Comparison of ENCODE assay signal across 21 cellular contexts in the genomic region with DNA sequence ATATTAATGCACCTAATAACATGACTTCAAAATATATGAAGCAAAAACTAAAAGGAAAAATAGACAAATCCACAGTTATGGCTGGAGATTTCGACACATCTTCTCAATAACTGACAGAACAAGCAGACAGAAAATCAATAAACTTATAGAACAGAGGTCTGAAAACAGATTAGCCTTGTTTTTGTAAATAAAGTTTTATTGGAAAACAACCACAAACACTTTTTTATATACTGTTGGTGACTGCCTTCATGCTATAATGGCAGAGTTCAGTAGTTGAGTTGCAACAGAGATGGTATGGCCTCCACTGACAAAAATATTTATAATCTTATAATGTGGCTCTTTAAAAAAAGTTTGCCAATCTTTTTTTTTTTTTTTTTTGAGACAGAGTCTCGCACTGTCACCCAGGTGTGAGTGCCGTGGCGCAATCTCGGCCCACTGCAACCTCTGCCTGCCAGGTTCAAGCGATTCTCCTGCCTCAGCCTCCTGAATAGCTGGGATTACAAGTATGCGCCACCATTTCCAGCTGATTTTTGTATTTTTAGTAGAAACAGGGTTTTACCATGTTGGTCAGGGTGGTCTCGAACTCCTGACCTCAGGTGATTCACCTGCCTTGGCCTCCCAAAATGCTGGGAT. TPM values are rescaled to one million over a fixed set of nuclear protein-coding genes. Genes with fewer than 3 reads are reported as not detected.
DNase-seq lines count a peak whose midpoint lies in the region; ATAC-seq, FAIRE-seq and TF ChIP-seq lines count a peak whose summit lies in the region.
"Had no signal": no experiment of that assay in that cellular context is flagged by ENCODE, and none has a peak within 500 bp of the region (broad histone marks: within the 10 kb centered on the region; RNA-seq: fewer than 3 reads in every experiment).

No MANE protein-coding gene starts in this region.

- peaks cover 11% of the 10 kb centered on the region for H3K27me3 Mint-ChIP-seq in osteocyte (ENCODE audit: unreplicated experiment)

- FAIRE-seq in HepG2 (lab: Jason Lieb, UNC) = no peak
- FAIRE-seq: A549, D721Med, GM12892, GM18507 had no signal

- 33% methylated on average over 8 of the region's 8 CpGs for WGBS in HepG2 (ENCODE audit: low lambda C conversion rate)
- WGBS in right lobe of liver (ENCODE audit: insufficient coverage, low coverage, low lambda C conversion rate, missing lambda C conversion rate) = 82% methylated on average over 6 of the region's 8 CpGs

- H4K20me1 ChIP-seq in HepG2 (ENCODE audit: insufficient read depth, low read length) = no peaks in the 10 kb centered on the region
- H4K20me1 ChIP-seq: BLaER1 treated with 17β-estradiol and CSF1 and Interleukin-3, amounts not matched to agents 10 nM and 100 nM had no signal

- TF ChIP-seq CTCF in HepG2 (CRISPR knock-in tag; IDR thresholded peaks at IDR 0.05) (no peak), right lobe of liver (IDR thresholded peaks at IDR 0.05) (no peak), osteocyte (IDR thresholded peaks at IDR 0.05) (no peak), GM10248 (IDR thresholded peaks at IDR 0.05; ENCODE audit: control extremely low read depth, extremely low read depth, low read depth, missing control alignments) (no peak)

- no peak for TF ChIP-seq POLR2A in HepG2 (IDR thresholded peaks at IDR 0.05; ENCODE audit: insufficient read depth in 1 of 2, low read depth in 2 of 2, low read length in 2 of 2)
- TF ChIP-seq POLR2A in right lobe of liver (IDR thresholded peaks at IDR 0.05) = no peak

- H3K27me3 ChIP-seq in HepG2 (ENCODE audit: control insufficient read depth in 1 of 2, insufficient read depth in 2 of 2, low read length in 2 of 2) = peaks cover 0 to 6% of the 10 kb centered on the region in 2 experiments; a peak in 2 of 5 replicates
- no peaks in the 10 kb centered on the region for H3K27me3 ChIP-seq in right lobe of liver
- H3K27me3 ChIP-seq: BLaER1 treated with 17β-estradiol and CSF1 and Interleukin-3, amounts not matched to agents 10 nM and 100 nM had no signal

- ATAC-seq in HepG2 = no peak
- ATAC-seq in right lobe of liver = no peak
- ATAC-seq: A549; CD8-positive, alpha-beta T cell had no signal

- H3K36me3 Mint-ChIP-seq in osteocyte (ENCODE audit: unreplicated experiment) = peaks cover 3% of the 10 kb centered on the region
- H3K36me3 Mint-ChIP-seq: CD8-positive, alpha-beta T cell had no signal

- H3K4me2 ChIP-seq in HepG2 (ENCODE audit: low read depth, low read length) = no peak overlapping the region
- H3K4me2 ChIP-seq: A549; BLaER1 treated with 17β-estradiol and CSF1 and Interleukin-3, amounts not matched to agents 10 nM and 100 nM had no signal

- in situ Hi-C loops in HepG2 (cut with HindIII; ENCODE audit: extremely low pct_ligation_motif_present, low pct_unique_long_range_greater_than_20kb) = no loop called here

- H3K9me3 ChIP-seq in HepG2 (ENCODE audit: low read length) = no peaks in the 10 kb centered on the region
- H3K9me3 ChIP-seq in right lobe of liver = no peaks in the 10 kb centered on the region

- peak; percentile 9 for DNase-seq in activated CD8-positive, alpha-beta memory T cell treated with anti-CD3 and anti-CD28 coated beads for 24 hours
- no peak for DNase-seq in activated CD8-positive, alpha-beta memory T cell treated with anti-CD3 and anti-CD28 coated beads, Interleukin-2, amount 50 U/mL, for 4 hours
- DNase-seq in HepG2 (ENCODE audit: low spot score) = no peak
- no peak for DNase-seq in right lobe of liver
- peak; percentile 40 for DNase-seq in osteocyte (ENCODE audit: extremely low spot score, unreplicated experiment)
- DNase-seq in GM10248 (ENCODE audit: extremely low spot score) = no peak
- DNase-seq: AML-193; Caco-2; Calu3; CD4-positive, alpha-beta T cell; CD8-positive, alpha-beta T cell; DMS79 treated with DMSO at 0.1 percent for 48 hours; GDM1 had no signal

- no peak overlapping the region for H3K4me3 Mint-ChIP-seq in osteocyte (ENCODE audit: unreplicated experiment)
- H3K4me3 Mint-ChIP-seq: B cell; CD4-positive, alpha-beta T cell; CD8-positive, alpha-beta T cell had no signal

- TF ChIP-seq EP300 in HepG2 (IDR thresholded peaks at IDR 0.05; ENCODE audit: low read depth in 2 of 2, low read length in 2 of 2) (no peak), HepG2 (CRISPR knock-in tag; IDR thresholded peaks at IDR 0.05; ENCODE audit: borderline replicate concordance) (no peak)

- BruUV-seq in HepG2 (replicated peaks; lab: Mats Ljungman, UMichigan) = no TSS peak

- H3K9me3 Mint-ChIP-seq in osteocyte (ENCODE audit: unreplicated experiment) = peaks cover 11% of the 10 kb centered on the region

- H3K36me3 ChIP-seq in HepG2 (replicated peaks in 1 of 2; ENCODE audit: control insufficient read depth in 1 of 2, insufficient read depth in 2 of 2, low read length in 2 of 2) = no peaks in the 10 kb centered on the region
- H3K36me3 ChIP-seq in right lobe of liver = no peaks in the 10 kb centered on the region
- H3K36me3 ChIP-seq: BLaER1 treated with 17β-estradiol and CSF1 and Interleukin-3, amounts not matched to agents 10 nM and 100 nM had no signal

- TF ChIP-seq RAD21 in HepG2 (CRISPR knock-in tag; IDR thresholded peaks at IDR 0.05) = no peak

- H3K4me1 ChIP-seq in HepG2 (ENCODE audit: insufficient read depth, low read length) = peaks cover 41% of the 10 kb centered on the region
- no peaks in the 10 kb centered on the region for H3K4me1 ChIP-seq in right lobe of liver
- H3K4me1 ChIP-seq: A549, Caco-2 had no signal

- intact Hi-C loops in HepG2 (cut with micrococcal nuclease; ENCODE audit: unreplicated experiment) (no loop called here), right lobe of liver (cut with DNase I) (no loop called here)

- H3K27ac ChIP-seq in HepG2 (ENCODE audit: extremely low read length, insufficient read depth, low read length) = no peak overlapping the region
- H3K27ac ChIP-seq in right lobe of liver = no peak overlapping the region
- H3K27ac ChIP-seq: 22Rv1; A549; BLaER1 treated with 17β-estradiol and CSF1 and Interleukin-3, amounts not matched to agents 10 nM and 100 nM; C4-2B had no signal

- H3K79me2 ChIP-seq in HepG2 (ENCODE audit: insufficient read depth, low read length) = no peaks in the 10 kb centered on the region

- H3K4me3 ChIP-seq in HepG2 (replicated peaks in 1 of 3; ENCODE audit: insufficient read depth in 1 of 3, low read depth in 2 of 3, low read length in 3 of 3) (no peak overlapping the region), right lobe of liver (no peak overlapping the region)
- H3K4me3 ChIP-seq: A549; BLaER1 treated with 17β-estradiol and CSF1 and Interleukin-3, amounts not matched to agents 10 nM and 100 nM had no signal

- no peak overlapping the region for H3K9ac ChIP-seq in HepG2 (ENCODE audit: insufficient read depth, low read depth, low read length)
- H3K9ac ChIP-seq: BLaER1 treated with 17β-estradiol and CSF1 and Interleukin-3, amounts not matched to agents 10 nM and 100 nM had no signal

- POLR2A ChIA-PET in HepG2 (lab: Yijun Ruan, JAX) (no interaction called here), GM10248 (lab: Yijun Ruan, JAX) (no interaction called here)

- no peak overlapping the region for H3K27ac Mint-ChIP-seq in osteocyte (ENCODE audit: unreplicated experiment)
- H3K27ac Mint-ChIP-seq: B cell; CD4-positive, alpha-beta T cell; CD8-positive, alpha-beta T cell had no signal

- CTCF ChIA-PET in HepG2 (lab: Yijun Ruan, JAX; ENCODE audit: low intra/inter-chr PET ratio, low total read pairs) (no interaction called here), GM10248 (lab: Yijun Ruan, JAX) (no interaction called here)

- peaks cover 30% of the 10 kb centered on the region for H3K4me1 Mint-ChIP-seq in osteocyte (ENCODE audit: unreplicated experiment)
- H3K4me1 Mint-ChIP-seq: B cell had no signal

- H2AFZ ChIP-seq in HepG2 (ENCODE audit: low read length) = no peak overlapping the region

TF ChIP-seq in HepG2, 621 proteins besides CTCF, POLR2A, EP300 and RAD21 (continues in another document):
- TF ChIP-seq EHMT2 (IDR thresholded peaks at IDR 0.05; ENCODE audit: borderline replicate concordance, low read depth, low read length) = no peak
- TF ChIP-seq, protein P1, sequence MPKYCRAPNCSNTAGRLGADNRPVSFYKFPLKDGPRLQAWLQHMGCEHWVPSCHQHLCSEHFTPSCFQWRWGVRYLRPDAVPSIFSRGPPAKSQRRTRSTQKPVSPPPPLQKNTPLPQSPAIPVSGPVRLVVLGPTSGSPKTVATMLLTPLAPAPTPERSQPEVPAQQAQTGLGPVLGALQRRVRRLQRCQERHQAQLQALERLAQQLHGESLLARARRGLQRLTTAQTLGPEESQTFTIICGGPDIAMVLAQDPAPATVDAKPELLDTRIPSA (CRISPR knock-in tag; IDR thresholded peaks at IDR 0.05; ENCODE audit: borderline replicate concordance) = no peak

RNA-seq across cellular contexts. Expression of gene GATA2, which starts 52.2 kb away (rescaled TPM):
- total RNA-seq in HepG2 (2016; rRNA removed; fragmentation: Illumina TruSeq; extraction: Trizol) (4.7 and 6.2 TPM in 2 replicates), right lobe of liver (1 to 10 TPM in 2 of 6 experiments, under 1 TPM in 4; 0.60 to 1.3 (median 0.76) TPM), osteocyte (0.67 and 0.91 TPM in 2 replicates)
- 1.6 and 1.7 TPM in 2 replicates for total RNA-seq in HepG2 (2016; cell fraction: cytosol; rRNA removed; fragmentation: Illumina TruSeq; extraction: Trizol; ENCODE audit: low read depth)
- total RNA-seq in HepG2 (2016; cell fraction: insoluble cytoplasmic fraction; rRNA removed; fragmentation: Illumina TruSeq; extraction: Trizol) = 3.4 and 6.3 TPM in 2 replicates
- total RNA-seq in HepG2 (2016; cell fraction: membrane; rRNA removed; fragmentation: Illumina TruSeq; extraction: Trizol) = 4.7 and 5.3 TPM in 2 replicates
- total RNA-seq in HepG2 (2016; cell fraction: nucleus; rRNA removed; fragmentation: Illumina TruSeq; extraction: Trizol) = 5.3 and 7.2 TPM in 2 replicates
- polyA plus RNA-seq in HepG2 (2011; rRNA removed) = 3.4 and 3.5 TPM in 2 replicates
- 2.0 and 3.5 TPM in 2 replicates for polyA plus RNA-seq in HepG2 (2011; cell fraction: cytosol; rRNA removed)
- 9.7 and 17.3 TPM in 2 replicates for polyA plus RNA-seq in HepG2 (2011; cell fraction: nucleus; rRNA removed)
- polyA plus RNA-seq in HepG2 (2012) = 2.2 and 2.3 TPM in 2 replicates
- 1.4 and 2.2 TPM in 2 replicates for polyA plus RNA-seq in HepG2 (2016; cell fraction: cytosol; fragmentation: Illumina TruSeq; extraction: Trizol; ENCODE audit: low read depth)
- polyA plus RNA-seq in HepG2 (2016; cell fraction: insoluble cytoplasmic fraction; fragmentation: Illumina TruSeq; extraction: Trizol; ENCODE audit: low read depth) = 9.5 and 11.1 TPM in 2 replicates
- 4.3 and 4.5 TPM in 2 replicates for polyA plus RNA-seq in HepG2 (2016; cell fraction: membrane; fragmentation: Illumina TruSeq; extraction: Trizol; ENCODE audit: low read depth)
- polyA plus RNA-seq in HepG2 (2016; cell fraction: nucleus; fragmentation: Illumina TruSeq; extraction: Trizol; ENCODE audit: insufficient read depth, low read depth) = 16.4 and 19.9 TPM in 2 replicates
- polyA minus RNA-seq in HepG2 (2011; rRNA and poly(A)+ RNA removed; ENCODE audit: low replicate concordance) = 4.7 and 24.9 TPM in 2 replicates
- 3.4 and 3.9 TPM in 2 replicates for polyA minus RNA-seq in HepG2 (2011; cell fraction: cytosol; rRNA and poly(A)+ RNA removed)
- 1.2 and 5.0 TPM in 2 replicates for polyA minus RNA-seq in HepG2 (2011; cell fraction: nucleus; rRNA and poly(A)+ RNA removed)
- total RNA-seq: B cell had no signal

Comparison
In these comparisons a context has a peak if more than half of its experiments do, and no peak if none do; other contexts are left out.
1. DNase-seq: peak in activated CD8-positive, alpha-beta memory T cell treated with anti-CD3 and anti-CD28 coated beads for 24 hours (single experiment) and osteocyte (single experiment); none in activated CD8-positive, alpha-beta memory T cell treated with anti-CD3 and anti-CD28 coated beads, Interleukin-2, amount 50 U/mL, for 4 hours (single experiment), HepG2 (single experiment), right lobe of liver (0 of 3) and GM10248 (single experiment).